8 cellular contexts compared by ENCODE assay signal in genomic region chr10:133438711-133439273, GRCh38. TPM values are rescaled to one million over a fixed set of nuclear protein-coding genes. Genes with fewer than 3 reads are reported as not detected.
DNase-seq lines count a peak whose midpoint lies in the region; ATAC-seq, FAIRE-seq and TF ChIP-seq lines count a peak whose summit lies in the region.

No MANE protein-coding gene starts in this region.

- TF ChIP-seq CTCF in OCI-LY7 (conservative IDR thresholded peaks at IDR 0.05; ENCODE audit: low read length) (peak; percentile 78), foreskin fibroblast (IDR thresholded peaks at IDR 0.05; ENCODE audit: low read depth, low read length) (peak; percentile 14), omental fat pad (IDR thresholded peaks at IDR 0.05) (no peak)

- no peaks in the 10 kb centered on the region for H3K4me1 ChIP-seq in OCI-LY7 (ENCODE audit: insufficient read depth, low read length, poor library complexity, severe bottlenecking)

- H3K9me2 ChIP-seq in OCI-LY7 (ENCODE audit: insufficient read depth, low read length): no peaks in the 10 kb centered on the region

- H3K36me3 ChIP-seq in OCI-LY7 (ENCODE audit: insufficient read depth, low read length): no peaks in the 10 kb centered on the region

- POLR2A ChIA-PET in OCI-LY7 (lab: Charles Lee): no interaction called here

- H3K4me1 Mint-ChIP-seq in stimulated activated memory B cell treated with anti-CD40 and anti-IgM and Interleukin-4, amounts not matched to agents 10 μg/mL and 1 μg/mL and 100 μg/mL, for 72 hours: peaks cover 21% of the 10 kb centered on the region

- H3K9me3 ChIP-seq in OCI-LY7 (ENCODE audit: low read length): no peaks in the 10 kb centered on the region

- H3K4me3 Mint-ChIP-seq in stimulated activated memory B cell treated with anti-CD40 and anti-IgM and Interleukin-4, amounts not matched to agents 10 μg/mL and 1 μg/mL and 100 μg/mL, for 72 hours: no peak overlapping the region

- H3K36me3 Mint-ChIP-seq in stimulated activated memory B cell treated with anti-CD40 and anti-IgM and Interleukin-4, amounts not matched to agents 10 μg/mL and 1 μg/mL and 100 μg/mL, for 72 hours: no peaks in the 10 kb centered on the region

- ATAC-seq in GM21825 (IDR thresholded peaks at IDR 0.05; ENCODE audit: unreplicated experiment) (no peak), omental fat pad (ENCODE audit: low FRiP score) (no peak)
- ATAC-seq in stimulated activated memory B cell treated with anti-CD40 and anti-IgM and Interleukin-4, amounts not matched to agents 10 μg/mL and 1 μg/mL and 100 μg/mL, for 72 hours: no peak

- H3K4me2 ChIP-seq in OCI-LY7 (ENCODE audit: low read length): no peak overlapping the region

- peaks cover 7% of the 10 kb centered on the region for H3K27me3 Mint-ChIP-seq in stimulated activated memory B cell treated with anti-CD40 and anti-IgM and Interleukin-4, amounts not matched to agents 10 μg/mL and 1 μg/mL and 100 μg/mL, for 72 hours

- no peaks in the 10 kb centered on the region for H4K20me1 ChIP-seq in OCI-LY7 (ENCODE audit: insufficient read depth, low read length)

- peak; percentile 67 for FAIRE-seq in GM18507 (lab: Jason Lieb, UNC)

- no peaks in the 10 kb centered on the region for H3K79me2 ChIP-seq in OCI-LY7 (ENCODE audit: insufficient read depth, low read depth, low read length)

- DNase-seq in CMK (ENCODE audit: low read depth) (peak; percentile 17), GM18507 (ENCODE audit: extremely low spot score, insufficient read length, low read depth) (no peak), OCI-LY7 (ENCODE audit: low spot score) (peak; percentile 54), foreskin fibroblast (no peak), hypothalamus (lab: John Stamatoyannopoulos, UW) (no peak), omental fat pad (ENCODE audit: low spot score) (no peak)

- H3K4me3 ChIP-seq in OCI-LY7 (ENCODE audit: low read depth, low read length, poor library complexity, severe bottlenecking): no peak overlapping the region
- no peak overlapping the region for H3K4me3 ChIP-seq in foreskin fibroblast (ENCODE audit: low read depth in 1 of 2, low read length in 2 of 2)

- BruUV-seq in OCI-LY7 (replicated peaks; lab: Mats Ljungman, UMichigan): no TSS peak

- CTCF ChIA-PET in OCI-LY7 (lab: Charles Lee; ENCODE audit: unreplicated experiment): interaction anchor here (0.6 kb wide), 1 partner anchor 114 kb away, joined by 4 read pairs; no protein-coding TSS in a partner anchor

- no peak overlapping the region for H2AFZ ChIP-seq in OCI-LY7 (ENCODE audit: low read length)

- no peak overlapping the region for H3K27ac Mint-ChIP-seq in stimulated activated memory B cell treated with anti-CD40 and anti-IgM and Interleukin-4, amounts not matched to agents 10 μg/mL and 1 μg/mL and 100 μg/mL, for 72 hours

- intact Hi-C loops in OCI-LY7 (cut with micrococcal nuclease; ENCODE audit: unreplicated experiment): loop anchor here (1.0 to 2.0 kb wide), 2 partner anchors 59 to 170 kb away; no protein-coding TSS in a partner anchor

- no peak overlapping the region for H3K27ac ChIP-seq in OCI-LY7 (ENCODE audit: low read depth, low read length, poor library complexity, severe bottlenecking)

- peaks cover 6% of the 10 kb centered on the region for H3K9me3 Mint-ChIP-seq in stimulated activated memory B cell treated with anti-CD40 and anti-IgM and Interleukin-4, amounts not matched to agents 10 μg/mL and 1 μg/mL and 100 μg/mL, for 72 hours

RNA-seq across cellular contexts. Expression of gene SPRN, which starts 14.4 kb away (rescaled TPM):
- not detected in 2 replicates for total RNA-seq in OCI-LY7 (2014; rRNA removed; shearing (Covaris generic))
- total RNA-seq in OCI-LY7 (2022) (not detected in 2 replicates), omental fat pad (not detected)

RNA-seq across cellular contexts. Expression of gene SCART1, which starts 15.0 kb away (rescaled TPM):
- total RNA-seq in OCI-LY7 (2014; rRNA removed; shearing (Covaris generic)): 7.3 and 10.0 TPM in 2 replicates
- 10.9 and 15.2 TPM in 2 replicates for total RNA-seq in OCI-LY7 (2022)
- 1 to 10 TPM; 1.3 to 5.2 (median 2.0) TPM for total RNA-seq in omental fat pad

RNA-seq across cellular contexts. Expression of gene MTG1, which starts 44.8 kb away (rescaled TPM):
- total RNA-seq in OCI-LY7 (2014; rRNA removed; shearing (Covaris generic)): 60.3 and 85.6 TPM in 2 replicates
- total RNA-seq in OCI-LY7 (2022): 101 and 107 TPM in 2 replicates
- 10 to 100 TPM; 14.6 to 30.9 (median 21.3) TPM for total RNA-seq in omental fat pad

RNA-seq across cellular contexts. Expression of gene PAOX, which starts 59.7 kb away (rescaled TPM):
- total RNA-seq in OCI-LY7 (2014; rRNA removed; shearing (Covaris generic)): 5.9 and 10.7 TPM in 2 replicates
- 16.0 and 28.1 TPM in 2 replicates for total RNA-seq in OCI-LY7 (2022)
- total RNA-seq in omental fat pad: 1 to 10 TPM; 3.8 to 7.7 (median 6.1) TPM

Comparison
In these comparisons a context has a peak if more than half of its experiments do, and no peak if none do; other contexts are left out.
1. DNase-seq: peak in CMK (single experiment) and OCI-LY7 (single experiment); none in GM18507 (single experiment), foreskin fibroblast (0 of 2), hypothalamus (0 of 51) and omental fat pad (single experiment).
2. CTCF ChIP-seq: peak in OCI-LY7 (single experiment) and foreskin fibroblast (single experiment); none in omental fat pad (0 of 3).